8 cellular contexts compared by ENCODE assay signal in the genomic region with DNA sequence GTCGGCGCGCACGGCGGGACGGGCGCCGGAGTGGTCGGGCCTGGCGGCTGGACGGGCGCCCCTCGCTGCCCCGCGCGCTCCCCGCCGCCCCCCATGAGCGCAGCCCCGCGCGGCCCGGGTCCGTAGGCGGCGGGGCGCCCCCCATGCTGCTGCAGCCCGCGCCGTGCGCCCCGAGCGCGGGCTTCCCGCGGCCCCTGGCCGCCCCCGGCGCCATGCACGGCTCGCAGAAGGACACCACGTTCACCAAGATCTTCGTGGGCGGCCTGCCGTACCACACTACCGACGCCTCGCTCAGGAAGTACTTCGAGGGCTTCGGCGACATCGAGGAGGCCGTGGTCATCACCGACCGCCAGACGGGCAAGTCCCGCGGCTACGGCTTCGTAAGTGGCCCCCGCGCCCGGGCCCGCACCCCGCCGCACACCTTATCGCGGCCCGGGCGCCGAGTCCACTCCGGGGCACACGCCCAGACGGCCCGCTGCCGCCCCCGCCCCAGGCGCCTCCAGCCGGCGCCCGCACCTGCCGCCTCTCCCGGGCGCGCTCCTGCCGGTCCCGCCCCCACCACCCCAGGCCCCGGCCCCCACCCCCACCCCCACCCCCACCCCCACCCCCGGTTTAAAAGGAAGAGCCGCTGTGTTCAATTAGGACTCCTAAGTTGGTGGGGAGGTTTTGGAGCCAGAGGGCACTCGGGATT. TPM values are rescaled to one million over a fixed set of nuclear protein-coding genes. Genes with fewer than 3 reads are reported as not detected.
DNase-seq lines count a peak whose midpoint lies in the region; ATAC-seq and TF ChIP-seq lines count a peak whose summit lies in the region.

No MANE protein-coding gene starts in this region.

- H3K9me3 Mint-ChIP-seq in IgD-negative memory B cell: peaks cover 0 to 1% (median 0%) of the 10 kb centered on the region in 3 donors

- H3K4me3 ChIP-seq in iPS DF 6.9 (ENCODE audit: low read length): peak overlapping the region; percentile 61
- peak overlapping the region; percentile 64 to 94 (median 76) for H3K4me3 ChIP-seq in spleen

- peaks cover 19% of the 10 kb centered on the region for H3K36me3 ChIP-seq in iPS DF 6.9 (ENCODE audit: control insufficient read depth, insufficient read depth, low read length)
- H3K36me3 ChIP-seq in spleen: peaks cover 0 to 37% (median 31%) of the 10 kb centered on the region in 6 donors

- H3K9me3 ChIP-seq in iPS DF 6.9 (ENCODE audit: control insufficient read depth, insufficient read depth, low read length) (no peaks in the 10 kb centered on the region), spleen (no peaks in the 10 kb centered on the region)

- peak overlapping the region; percentile 80 to 97 (median 92) for H3K4me3 Mint-ChIP-seq in IgD-negative memory B cell

- peaks cover 26 to 33% (median 27%) of the 10 kb centered on the region in 3 donors for H3K4me1 Mint-ChIP-seq in IgD-negative memory B cell

- TF ChIP-seq POLR2A in spleen (IDR thresholded peaks at IDR 0.05): no peak

- TF ChIP-seq CTCF in spleen (IDR thresholded peaks at IDR 0.05 in 8 of 11, conservative IDR thresholded peaks at IDR 0.05 in 3 of 11): no peak

- no CpG with 5 or more reads among the region's 91 CpGs for WGBS in iPS DF 6.9 (ENCODE audit: insufficient coverage, insufficient read length)
- 0 to 2% (median 0%) methylated on average over 8 to 89 of the region's 91 CpGs for WGBS in spleen, 5 donors

- H3K36me3 Mint-ChIP-seq in IgD-negative memory B cell: peaks cover 3% of the 10 kb centered on the region

- peak; percentile 2 for ATAC-seq in GM19463 (IDR thresholded peaks at IDR 0.05; ENCODE audit: unreplicated experiment)
- ATAC-seq in GM18873 (IDR thresholded peaks at IDR 0.05; ENCODE audit: low FRiP score, unreplicated experiment): no peak

- peak; percentile 81 for DNase-seq in COLO668 (lab: John Stamatoyannopoulos, UW; ENCODE audit: unreplicated experiment)
- peak; percentile 79 for DNase-seq in activated effector memory CD4-positive, alpha-beta T cell treated with anti-CD3 and anti-CD28 coated beads, Interleukin-2, amount 50 U/mL, for 16 hours
- DNase-seq in iPS DF 6.9 (ENCODE audit: low read depth, low spot score): no peak
- peak; percentile 92 for DNase-seq in spleen
- no peak for DNase-seq in AG20443 (ENCODE audit: low spot score)

- peak overlapping the region; percentile 84 to 99 (median 97) for H3K27ac Mint-ChIP-seq in IgD-negative memory B cell

- no peaks in the 10 kb centered on the region for H3K27me3 Mint-ChIP-seq in IgD-negative memory B cell

- H3K27ac ChIP-seq in iPS DF 6.9 (ENCODE audit: low read length): no peak overlapping the region
- peak overlapping the region; percentile 80 to 98 (median 92) for H3K27ac ChIP-seq in spleen

- H3K27me3 ChIP-seq in iPS DF 6.9 (ENCODE audit: control insufficient read depth, insufficient read depth, low read length) (no peaks in the 10 kb centered on the region), spleen (replicated peaks in 1 of 7) (no peaks in the 10 kb centered on the region)

- intact Hi-C loops in spleen (cut with DNase I; ENCODE audit: low total_unique reads): no loop called here

- H3K4me1 ChIP-seq in iPS DF 6.9 (ENCODE audit: control insufficient read depth, insufficient read depth, low read length) (peaks cover 5% of the 10 kb centered on the region; the same call in 1 of the 2 replicates), spleen (peaks cover 50 to 83% (median 69%) of the 10 kb centered on the region in 6 donors)

RNA-seq across cellular contexts. Expression of a gene that starts 0.4 kb away (rescaled TPM):
- polyA plus RNA-seq in IgD-negative memory B cell (39.2 TPM), spleen (10 to 100 TPM; 48.6 to 87.8 (median 81.2) TPM)
- 100 to 1,000 TPM in 1 of 7 donors, 10 to 100 TPM in 6; 49.2 to 120 (median 61.6) TPM for total RNA-seq in spleen

RNA-seq across cellular contexts. Expression of a gene that starts 40.5 kb away (rescaled TPM):
- polyA plus RNA-seq in IgD-negative memory B cell: 38.6 TPM
- 10 to 100 TPM; 22.0 to 41.3 (median 24.2) TPM for total RNA-seq in spleen
- 10 to 100 TPM; 16.2 to 20.2 (median 16.7) TPM for polyA plus RNA-seq in spleen

Comparison
In these comparisons a context has a peak if more than half of its experiments do, and no peak if none do; other contexts are left out.
1. DNase-seq: peak in COLO668 (single experiment), activated effector memory CD4-positive, alpha-beta T cell treated with anti-CD3 and anti-CD28 coated beads, Interleukin-2, amount 50 U/mL, for 16 hours (single experiment) and spleen (single experiment); none in iPS DF 6.9 (single experiment) and AG20443 (single experiment).